ENCODE assay signal across 14 cellular contexts in genomic region chr3:156583469-156583868, GRCh38. TPM values are rescaled to one million over a fixed set of nuclear protein-coding genes. Genes with fewer than 3 reads are reported as not detected.
DNase-seq lines count a peak whose midpoint lies in the region; ATAC-seq, FAIRE-seq and TF ChIP-seq lines count a peak whose summit lies in the region.
"Had no signal": no experiment of that assay in that cellular context is flagged by ENCODE, and none has a peak within 500 bp of the region (broad histone marks: within the 10 kb centered on the region; RNA-seq: fewer than 3 reads in every experiment).

No MANE protein-coding gene starts in this region.

- H3K9me1 ChIP-seq in K562 (ENCODE audit: control insufficient read depth, insufficient read depth, low read length), result no peaks in the 10 kb centered on the region

- no peak overlapping the region for H3K18ac ChIP-seq in neuronal stem cell (ENCODE audit: low read length)

- H2BK120ac ChIP-seq in neuronal stem cell (ENCODE audit: low read depth, low read length), result no peak overlapping the region

- H3K23ac ChIP-seq in neuronal stem cell (ENCODE audit: low read depth, low read length, poor library complexity), result no peak overlapping the region

- H2AK5ac ChIP-seq in neuronal stem cell (ENCODE audit: low read depth, low read length), result no peak overlapping the region

- H3K4ac ChIP-seq in neuronal stem cell (ENCODE audit: low read length), result no peak overlapping the region

- H3K9me3 Mint-ChIP-seq in stimulated activated memory B cell treated with anti-CD40 and anti-IgM and Interleukin-4, amounts not matched to agents 10 μg/mL and 1 μg/mL and 100 μg/mL, for 72 hours, result no peaks in the 10 kb centered on the region
- H3K9me3 Mint-ChIP-seq: CD4-positive, alpha-beta memory T cell had no signal

- H3K4me2 ChIP-seq in DOHH2 (ENCODE audit: low read length) (peak overlapping the region; percentile 30; the same call in 1 of the 2 replicates), Loucy (ENCODE audit: low read depth, low read length, poor library complexity, severe bottlenecking) (peak overlapping the region; percentile 1), K562 (ENCODE audit: insufficient read depth, low read length) (no peak overlapping the region), neuronal stem cell (ENCODE audit: insufficient read depth, low read length, poor library complexity, severe bottlenecking) (no peak overlapping the region)

- H3K4me1 ChIP-seq in DOHH2 (ENCODE audit: control insufficient read depth, low read length) (peaks cover 79% of the 10 kb centered on the region), Loucy (ENCODE audit: insufficient read depth, low read length, poor library complexity, severe bottlenecking) (peaks cover 33% of the 10 kb centered on the region), K562 (replicated peaks in 1 of 2; ENCODE audit: control insufficient read depth in 2 of 2, insufficient read depth in 2 of 2, low read length in 2 of 2) (peaks cover 3 to 26% of the 10 kb centered on the region in 2 experiments; a peak in 4 of 5 replicates), neuronal stem cell (ENCODE audit: control insufficient read depth in 2 of 2, insufficient read depth in 1 of 2, low read depth in 1 of 2, low read length in 2 of 2) (no peaks in the 10 kb centered on the region), adrenal gland (replicated peaks in 1 of 2) (peaks cover 0 to 6% of the 10 kb centered on the region in 2 donors)
- H3K4me1 ChIP-seq: HAP-1 had no signal

- no peak for FAIRE-seq in K562 (lab: Jason Lieb, UNC)

- H3K36me3 Mint-ChIP-seq in stimulated activated memory B cell treated with anti-CD40 and anti-IgM and Interleukin-4, amounts not matched to agents 10 μg/mL and 1 μg/mL and 100 μg/mL, for 72 hours, result no peaks in the 10 kb centered on the region
- H3K36me3 Mint-ChIP-seq: CD4-positive, alpha-beta memory T cell had no signal

- in situ Hi-C loops in K562 (cut with MboI), result no loop called here

- H3K27ac ChIP-seq in DOHH2 (ENCODE audit: low read depth, low read length) (no peak overlapping the region), K562 (ENCODE audit: extremely low read depth, low read depth, low read length) (0 out of 3 replicates have a peak overlapping the region, but pooled peaks have one; percentile 18), neuronal stem cell (replicated peaks; ENCODE audit: low read length) (no peak overlapping the region), adrenal gland (no peak overlapping the region)

- H3K79me2 ChIP-seq in DOHH2 (ENCODE audit: control insufficient read depth, low read length) (no peaks in the 10 kb centered on the region), Loucy (ENCODE audit: insufficient read depth, low read length) (no peaks in the 10 kb centered on the region), K562 (ENCODE audit: control insufficient read depth, insufficient read depth, low read length) (no peaks in the 10 kb centered on the region)

- H2AFZ ChIP-seq in Loucy (ENCODE audit: low read length) (peak overlapping the region; percentile 84), K562 (ENCODE audit: low read depth, low read length) (peak overlapping the region; percentile 90), neuronal stem cell (ENCODE audit: low read length) (peak overlapping the region; percentile 7)

- no peak overlapping the region for H2BK5ac ChIP-seq in neuronal stem cell (ENCODE audit: low read length)

- H3K27ac Mint-ChIP-seq in stimulated activated memory B cell treated with anti-CD40 and anti-IgM and Interleukin-4, amounts not matched to agents 10 μg/mL and 1 μg/mL and 100 μg/mL, for 72 hours, result no peak overlapping the region
- H3K27ac Mint-ChIP-seq: CD4-positive, alpha-beta memory T cell had no signal

- no peak overlapping the region for H2BK15ac ChIP-seq in neuronal stem cell (ENCODE audit: low read length)

- H3F3A ChIP-seq in DOHH2 (ENCODE audit: control insufficient read depth, insufficient read depth), result peaks cover 6% of the 10 kb centered on the region
- H3F3A ChIP-seq in Loucy (ENCODE audit: low read depth), result no peaks in the 10 kb centered on the region

- no peak overlapping the region for H2BK12ac ChIP-seq in neuronal stem cell (ENCODE audit: low read length)

- H3K27me3 ChIP-seq in DOHH2 (ENCODE audit: control insufficient read depth, low read length), result no peaks in the 10 kb centered on the region
- no peaks in the 10 kb centered on the region for H3K27me3 ChIP-seq in Loucy (ENCODE audit: insufficient read depth, low read length, poor library complexity, severe bottlenecking)
- no peaks in the 10 kb centered on the region for H3K27me3 ChIP-seq in K562 (ENCODE audit: control insufficient read depth in 2 of 2, insufficient read depth in 2 of 2, low read length in 2 of 2)
- H3K27me3 ChIP-seq in neuronal stem cell (ENCODE audit: control insufficient read depth in 3 of 3, insufficient read depth in 3 of 3, low read depth in 1 of 3, low read length in 3 of 3), result no peaks in the 10 kb centered on the region
- no peaks in the 10 kb centered on the region for H3K27me3 ChIP-seq in adrenal gland

- no peak overlapping the region for H3K9ac ChIP-seq in Loucy (ENCODE audit: low read depth, low read length, poor library complexity, severe bottlenecking)
- H3K9ac ChIP-seq in K562 (ENCODE audit: insufficient read depth in 1 of 2, low read depth in 2 of 2, low read length in 2 of 2), result peak overlapping the region in 1 of 2 experiments; percentile 21; a peak in 1 of 4 replicates
- no peak overlapping the region for H3K9ac ChIP-seq in neuronal stem cell (ENCODE audit: low read depth, low read length, poor library complexity)

- no peaks in the 10 kb centered on the region for H3K27me3 Mint-ChIP-seq in stimulated activated memory B cell treated with anti-CD40 and anti-IgM and Interleukin-4, amounts not matched to agents 10 μg/mL and 1 μg/mL and 100 μg/mL, for 72 hours

- H4K91ac ChIP-seq in neuronal stem cell (ENCODE audit: low read depth, low read length, poor library complexity), result no peak overlapping the region

- H4K20me1 ChIP-seq in DOHH2 (ENCODE audit: control insufficient read depth, insufficient read depth, low read depth, low read length) (no peaks in the 10 kb centered on the region), Loucy (ENCODE audit: insufficient read depth, low read length, poor library complexity, severe bottlenecking) (no peaks in the 10 kb centered on the region), K562 (replicated peaks; ENCODE audit: control insufficient read depth, insufficient read depth, low read length) (no peaks in the 10 kb centered on the region)

- no peak overlapping the region for H4K8ac ChIP-seq in neuronal stem cell (ENCODE audit: low read depth, low read length)

- no peaks in the 10 kb centered on the region for H3K9me3 ChIP-seq in DOHH2 (ENCODE audit: control insufficient read depth, insufficient read depth, low read length)
- H3K9me3 ChIP-seq in Loucy (ENCODE audit: insufficient read depth, low read depth, low read length), result no peaks in the 10 kb centered on the region
- H3K9me3 ChIP-seq in K562 (replicated peaks; ENCODE audit: control insufficient read depth, insufficient read depth, low read depth, low read length), result no peaks in the 10 kb centered on the region
- H3K9me3 ChIP-seq in neuronal stem cell (replicated peaks in 1 of 2; ENCODE audit: control insufficient read depth in 2 of 2, insufficient read depth in 1 of 2, low read depth in 1 of 2, low read length in 2 of 2), result no peaks in the 10 kb centered on the region
- H3K9me3 ChIP-seq in adrenal gland (replicated peaks in 1 of 3), result no peaks in the 10 kb centered on the region
- H3K9me3 ChIP-seq: HAP-1 had no signal

- ATAC-seq in K562, result no peak
- no peak for ATAC-seq in stimulated activated memory B cell treated with anti-CD40 and anti-IgM and Interleukin-4, amounts not matched to agents 10 μg/mL and 1 μg/mL and 100 μg/mL, for 72 hours

- H3K9me2 ChIP-seq in DOHH2 (replicated peaks; ENCODE audit: control insufficient read depth, low read length) (no peaks in the 10 kb centered on the region), Loucy (replicated peaks; ENCODE audit: low read depth, low read length) (no peaks in the 10 kb centered on the region)

- H3K4me3 Mint-ChIP-seq in stimulated activated memory B cell treated with anti-CD40 and anti-IgM and Interleukin-4, amounts not matched to agents 10 μg/mL and 1 μg/mL and 100 μg/mL, for 72 hours, result no peak overlapping the region
- H3K4me3 Mint-ChIP-seq: CD4-positive, alpha-beta memory T cell had no signal

- TF ChIP-seq CTCF in DOHH2 (IDR thresholded peaks at IDR 0.05; ENCODE audit: low read depth, low read length, poor library complexity, severe bottlenecking) (no peak), Loucy (conservative IDR thresholded peaks at IDR 0.05; ENCODE audit: low read length) (no peak), K562 (IDR thresholded peaks at IDR 0.05 in 2 of 3, conservative IDR thresholded peaks at IDR 0.05 in 1 of 3; ENCODE audit: insufficient read depth in 2 of 3, low read depth in 1 of 3, low read length in 3 of 3) (no peak), adrenal gland (IDR thresholded peaks at IDR 0.05) (no peak)

- no TSS peak for BruUV-seq in K562 (replicated peaks; lab: Mats Ljungman, UMichigan)

- DNase-seq in K562 (ENCODE audit: extremely low read depth in 1 of 4, low spot score in 3 of 4) (no peak), neuronal stem cell (ENCODE audit: low spot score) (no peak), adrenal gland (no peak), NCI-H2227 treated with DMSO at 0.1 percent for 48 hours (lab: John Stamatoyannopoulos, UW) (no peak)
- DNase-seq: CD4-positive, alpha-beta memory T cell; KG1; NCI-H1436; NCI-H2029; NCI-H2171; NCI-H446 treated with DMSO at 0.1 percent for 48 hours had no signal

- intact Hi-C loops in K562 (cut with micrococcal nuclease), result no loop called here
- intact Hi-C loops in adrenal gland (cut with DNase I), result no loop called here

- H3K4me1 Mint-ChIP-seq in stimulated activated memory B cell treated with anti-CD40 and anti-IgM and Interleukin-4, amounts not matched to agents 10 μg/mL and 1 μg/mL and 100 μg/mL, for 72 hours, result peaks cover 11% of the 10 kb centered on the region

- TF ChIP-seq POLR2A in K562 (conservative IDR thresholded peaks at IDR 0.05) (no peak), adrenal gland (IDR thresholded peaks at IDR 0.05) (no peak)

- TF ChIP-seq EP300 in K562 (IDR thresholded peaks at IDR 0.05; ENCODE audit: low read length), result no peak

- H3K14ac ChIP-seq in neuronal stem cell (ENCODE audit: low read length), result no peak overlapping the region

- H3K4me3 ChIP-seq in DOHH2 (ENCODE audit: low read length), result peak overlapping the region; percentile 19; the same call in 1 of the 2 replicates
- H3K4me3 ChIP-seq in Loucy (ENCODE audit: low read length, poor library complexity, severe bottlenecking), result no peak overlapping the region
- no peak overlapping the region for H3K4me3 ChIP-seq in K562
- H3K4me3 ChIP-seq in neuronal stem cell (ENCODE audit: low read length in 2 of 2), result no peak overlapping the region
- H3K4me3 ChIP-seq in adrenal gland, result no peak overlapping the region
- H3K4me3 ChIP-seq: HAP-1 had no signal

- CTCF ChIA-PET in K562 (lab: Yijun Ruan, JAX; ENCODE audit: low intra/inter-chr PET ratio), result no interaction called here

- no peaks in the 10 kb centered on the region for H3K79me1 ChIP-seq in neuronal stem cell (ENCODE audit: low read depth, low read length)

- H3K36me3 ChIP-seq in DOHH2 (ENCODE audit: control insufficient read depth, low read length) (no peaks in the 10 kb centered on the region), Loucy (ENCODE audit: insufficient read depth, low read length) (no peaks in the 10 kb centered on the region), K562 (ENCODE audit: control insufficient read depth, insufficient read depth, low read length) (no peaks in the 10 kb centered on the region), neuronal stem cell (replicated peaks in 1 of 2; ENCODE audit: control insufficient read depth in 2 of 2, insufficient read depth in 2 of 2, low read length in 2 of 2) (no peaks in the 10 kb centered on the region), adrenal gland (replicated peaks in 1 of 2) (no peaks in the 10 kb centered on the region)
- H3K36me3 ChIP-seq: HAP-1 had no signal

- no peak for TF ChIP-seq RAD21 in K562 (CRISPR knock-in tag; conservative IDR thresholded peaks at IDR 0.05 in 1 of 2, IDR thresholded peaks at IDR 0.05 in 1 of 2)

- POLR2A ChIA-PET in K562 (lab: Yijun Ruan, JAX), result interaction anchor here (1.0 to 2.3 kb wide), 3 partner anchors 12 to 22 kb away, joined by 3 to 10 read pairs (median 6); no protein-coding TSS in a partner anchor

RNA-seq across cellular contexts. Expression of gene SSR3, which starts 28.6 kb away (rescaled TPM):
- total RNA-seq in K562 (2011; cell fraction: chromatin; rRNA removed; ENCODE audit: low replicate concordance), result 161 and 194 TPM in 2 replicates
- total RNA-seq in K562 (2011; cell fraction: nucleolus; rRNA removed), result 173 and 183 TPM in 2 replicates
- total RNA-seq in K562 (2011; cell fraction: nucleoplasm; rRNA removed), result 226 and 257 TPM in 2 replicates
- total RNA-seq in K562 (2014; rRNA removed), result 104 and 139 TPM in 2 replicates
- total RNA-seq in K562 (2014; rRNA removed; fragmentation: Illumina TruSeq; extraction: Trizol), result 330 and 368 TPM in 2 replicates
- total RNA-seq in K562 (2015; rRNA removed; fragmentation: Illumina TruSeq; extraction: Trizol), result 206 and 248 TPM in 2 replicates
- total RNA-seq in K562 (2021), result 243 and 257 TPM in 2 replicates
- polyA plus RNA-seq in K562 (2011; rRNA removed), result 354 and 388 TPM in 2 replicates
- 155 and 228 TPM in 2 replicates for polyA plus RNA-seq in K562 (2011; cell fraction: cytosol; rRNA removed)
- 70.9 and 103 TPM in 2 replicates for polyA plus RNA-seq in K562 (2011; cell fraction: nucleus; rRNA removed)
- 284 and 396 TPM in 2 replicates for polyA plus RNA-seq in K562 (2012)
- polyA plus RNA-seq in K562 (2014; fragmentation: Illumina TruSeq; extraction: Trizol), result 246 and 307 TPM in 2 replicates
- polyA plus RNA-seq in K562 (2014; fragmentation: Nextera tagmentation; extraction: Ambion mirVana), result 100 to 1,000 TPM; 423 to 464 TPM
- polyA plus RNA-seq in K562 (2014; rRNA removed), result 154 and 214 TPM in 2 replicates
- 571 and 620 TPM in 2 replicates for polyA minus RNA-seq in K562 (2011; rRNA and poly(A)+ RNA removed)
- 141 and 146 TPM in 2 replicates for polyA minus RNA-seq in K562 (2011; cell fraction: cytosol; rRNA and poly(A)+ RNA removed)
- 74.0 and 143 TPM in 2 replicates for polyA minus RNA-seq in K562 (2011; cell fraction: nucleus; rRNA and poly(A)+ RNA removed)
- polyA plus RNA-seq in neuronal stem cell (2013, experiment 1 of 2), result 95.6 TPM
- polyA plus RNA-seq in neuronal stem cell (2013, experiment 2 of 2), result 92.3 TPM
- total RNA-seq in adrenal gland, result 100 to 1,000 TPM in 6 of 8 donors, 10 to 100 TPM in 2; 93.6 to 479 (median 116) TPM
- 100 to 1,000 TPM in 1 of 3 donors, 10 to 100 TPM in 2; 47.1 to 407 (median 84.1) TPM for polyA plus RNA-seq in adrenal gland

Comparison
In these comparisons a context has a peak if more than half of its experiments do, and no peak if none do; other contexts are left out.
1. H3K4me2 ChIP-seq: peak in DOHH2 (single experiment) and Loucy (single experiment); none in K562 (single experiment) and neuronal stem cell (single experiment).
2. H2AFZ ChIP-seq: peak in every context shown above with its lines; median percentile 90 in K562; 84 in Loucy; 7 in neuronal stem cell.